Comparison of ENCODE assay signal across 27 cellular contexts in the genomic region with DNA sequence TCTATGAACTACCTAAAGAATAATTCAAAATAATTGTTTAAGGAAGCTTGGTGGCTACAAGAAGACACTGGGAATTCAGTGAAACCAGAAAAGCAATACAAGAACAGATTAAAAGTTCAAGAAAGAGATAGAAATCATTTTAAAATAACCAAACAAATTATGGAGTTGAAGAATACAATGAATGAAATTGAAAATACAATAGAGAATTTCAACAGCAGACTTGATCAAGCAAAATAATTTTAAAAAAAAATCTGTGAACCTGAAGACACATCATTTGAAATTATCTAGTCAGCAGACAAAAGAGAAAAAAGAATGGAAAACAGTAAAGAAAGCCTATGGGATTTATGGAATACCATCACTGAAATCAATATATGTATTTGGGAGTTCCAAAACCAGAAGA.
"Had no signal": no experiment of that assay in that cellular context is flagged by ENCODE, and none has a peak within 500 bp of the region (broad histone marks: within the 10 kb centered on the region; RNA-seq: fewer than 3 reads in every experiment).

No MANE protein-coding gene starts in this region.

- DNase-seq: stimulated activated CD4-positive, alpha-beta T cell treated with anti-CD3 and anti-CD28 coated beads, Interleukin-2, amount 100 ng/mL, for 48 hours; stimulated activated CD4-positive, alpha-beta T cell treated with anti-CD3 and anti-CD28 coated beads, Interleukin-4, amount 100 ng/mL, for 1 hour; stimulated activated CD4-positive, alpha-beta T cell treated with anti-CD3 and anti-CD28 coated beads, Interleukin-4, amount 100 ng/mL, for 24 hours; stimulated activated CD4-positive, alpha-beta T cell treated with anti-CD3 and anti-CD28 coated beads, Interleukin-4, amount 100 ng/mL, for 4 hours; stimulated activated CD8-positive, alpha-beta memory T cell treated with anti-CD3 and anti-CD28 coated beads, Interleukin-4, amount 100 ng/mL, for 48 hours; stimulated activated naive B cell treated with anti-CD40 and anti-IgM and Interleukin-4, amounts not matched to agents 10 μg/mL and 1 μg/mL and 100 μg/mL, for 72 hours; stimulated activated naive CD4-positive, alpha-beta T cell; stimulated activated naive CD4-positive, alpha-beta T cell treated with Interleukin-2 at 50 U/mL for 16 hours; stimulated activated naive CD8-positive, alpha-beta T cell treated with anti-CD3 and anti-CD28 coated beads, Interleukin-15, amount 100 ng/mL, for 72 hours; stimulated activated naive CD8-positive, alpha-beta T cell treated with anti-CD3 and anti-CD28 coated beads, Interleukin-15, Interleukin-2, amounts not matched to agents 100 U/mL and 50 U/mL, for 24 hours; stomach; substantia nigra; testis; thyroid gland; tibial artery; transverse colon; trophoblast cell; upper lobe of left lung; upper lobe of right lung; uterus had no signal

- ATAC-seq: stimulated activated effector memory CD8-positive, alpha-beta T cell treated with anti-CD3 and anti-CD28 coated beads, Interleukin-12 subunit alpha, Interleukin-12 subunit beta, amount 100 ng/mL, for 72 hours; stimulated activated memory B cell treated with anti-CD40 and anti-IgM and Interleukin-4, amounts not matched to agents 10 μg/mL and 1 μg/mL and 100 μg/mL, for 72 hours; stimulated activated naive B cell treated with anti-CD40 and anti-IgM and Interleukin-4, amounts not matched to agents 10 μg/mL and 1 μg/mL and 100 μg/mL, for 72 hours; stimulated activated naive CD8-positive, alpha-beta T cell treated with anti-CD3 and anti-CD28 coated beads, Interleukin-15, amount 100 ng/mL, for 72 hours; stimulated activated naive CD8-positive, alpha-beta T cell treated with anti-CD3 and anti-CD28 coated beads, Interleukin-15, Interleukin-2, amounts not matched to agents 100 U/mL and 50 U/mL, for 24 hours; upper lobe of right lung had no signal

- H3K27me3 ChIP-seq: stomach, suprapubic skin, testis, thyroid gland, tibial artery, tibial nerve, transverse colon, upper lobe of left lung, upper lobe of right lung, uterus, vagina had no signal

- H3K9me3 ChIP-seq: testis, thyroid gland, upper lobe of right lung, uterus had no signal

- H3K36me3 ChIP-seq: stomach, suprapubic skin, thoracic aorta, thyroid gland, transverse colon, upper lobe of right lung, uterus, vagina had no signal

- H3K27ac ChIP-seq: stomach, suprapubic skin, testis, thoracic aorta, thyroid gland, tibial artery, tibial nerve, transverse colon, upper lobe of left lung, upper lobe of right lung, uterus, vagina had no signal

- H3K4me3 ChIP-seq: stomach, suprapubic skin, testis, thoracic aorta, thyroid gland, tibial artery, tibial nerve, transverse colon, upper lobe of left lung, upper lobe of right lung, uterus, vagina had no signal

- H3K4me1 ChIP-seq: stomach, suprapubic skin, testis, thyroid gland, tibial artery, tibial nerve, transverse colon, upper lobe of left lung, upper lobe of right lung, uterus, vagina had no signal

- FAIRE-seq: urothelium cell line had no signal
